10 cellular contexts compared by ENCODE assay signal in the genomic region with DNA sequence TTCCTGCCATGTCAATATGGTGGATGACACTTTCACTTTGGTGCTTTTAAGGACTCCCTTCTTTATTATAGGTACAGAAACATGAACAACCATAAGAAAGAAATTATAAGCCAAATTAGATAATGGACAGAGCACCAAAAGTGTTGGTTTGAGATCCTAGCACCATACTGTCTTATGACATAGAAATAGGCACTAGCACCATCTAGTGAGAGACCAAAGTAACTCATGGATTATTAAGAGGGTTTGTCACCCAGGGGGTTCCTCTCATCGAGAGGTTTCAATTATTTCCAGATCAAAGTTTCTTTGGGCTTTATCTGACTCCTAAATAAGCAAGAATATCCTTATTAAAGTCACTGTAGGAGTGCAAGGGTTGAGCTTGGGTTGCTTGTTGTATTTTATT.
DNase-seq lines count a peak whose midpoint lies in the region; ATAC-seq, FAIRE-seq and TF ChIP-seq lines count a peak whose summit lies in the region.
"Had no signal": no experiment of that assay in that cellular context is flagged by ENCODE, and none has a peak within 500 bp of the region (broad histone marks: within the 10 kb centered on the region; RNA-seq: fewer than 3 reads in every experiment).

No MANE protein-coding gene starts in this region.

- peak; percentile 32 to 36 for TF ChIP-seq RAD21 in liver (IDR thresholded peaks at IDR 0.05)

- ATAC-seq in GM18909 (IDR thresholded peaks at IDR 0.05; ENCODE audit: poor library complexity, unreplicated experiment) (no peak), GM19395 (IDR thresholded peaks at IDR 0.05; ENCODE audit: unreplicated experiment) (no peak), HG02678 (IDR thresholded peaks at IDR 0.05; ENCODE audit: unreplicated experiment) (no peak)

- H3K36me3 ChIP-seq in KMS-11 (ENCODE audit: insufficient read depth) (no peaks in the 10 kb centered on the region), liver (ENCODE audit: control insufficient read depth in 4 of 4, insufficient read depth in 3 of 4, low read depth in 1 of 4, low read length in 3 of 4) (no peaks in the 10 kb centered on the region)

- H3K9me3 ChIP-seq in liver (ENCODE audit: control insufficient read depth in 4 of 4, low read length in 3 of 4), result no peaks in the 10 kb centered on the region

- H3K9ac ChIP-seq in KMS-11 (no peak overlapping the region), liver (ENCODE audit: low read depth in 1 of 2, low read length in 2 of 2) (no peak overlapping the region)
- H3K9ac ChIP-seq: parathyroid adenoma had no signal

- DNase-seq in ELR (ENCODE audit: low read depth) (peak; percentile 36), SW480 (ENCODE audit: low spot score) (peak; percentile 53), GM12892 (ENCODE audit: insufficient read length) (no peak)
- DNase-seq: SHP77 had no signal

- H2AFZ ChIP-seq in KMS-11 (ENCODE audit: low read depth), result no peak overlapping the region
- H2AFZ ChIP-seq: parathyroid adenoma had no signal

- H4K20me1 ChIP-seq in KMS-11 (ENCODE audit: insufficient read depth), result no peaks in the 10 kb centered on the region

- H3K4me3 ChIP-seq in KMS-11 (IDR thresholded peaks at IDR 0.05; ENCODE audit: insufficient read depth, low read depth, low read length), result no peak overlapping the region
- H3K4me3 ChIP-seq in liver (ENCODE audit: low read depth in 1 of 3, low read length in 3 of 3), result no peak overlapping the region

- H3K4me2 ChIP-seq in KMS-11, result no peak overlapping the region

- H3K27ac ChIP-seq in KMS-11 (no peak overlapping the region), liver (ENCODE audit: low read depth in 1 of 2, low read length in 2 of 2) (no peak overlapping the region)
- H3K27ac ChIP-seq: parathyroid adenoma had no signal

- peak; percentile 32 for TF ChIP-seq CTCF in KMS-11 (conservative IDR thresholded peaks at IDR 0.05; ENCODE audit: low read depth, low read length)
- TF ChIP-seq CTCF in liver (IDR thresholded peaks at IDR 0.05; ENCODE audit: low read depth, low read length, missing input control), result no peak

- H3K79me2 ChIP-seq in KMS-11 (ENCODE audit: insufficient read depth, low read depth), result no peaks in the 10 kb centered on the region
- H3K79me2 ChIP-seq: parathyroid adenoma had no signal

- WGBS in liver, result 25% methylated on average over 1 of the region's 1 CpG

- TF ChIP-seq POLR2A in GM12892 (IDR thresholded peaks at IDR 0.05; ENCODE audit: low read depth, low read length), result no peak

- no peaks in the 10 kb centered on the region for H3K27me3 ChIP-seq in KMS-11 (ENCODE audit: insufficient read depth, low read depth)
- H3K27me3 ChIP-seq in liver (ENCODE audit: control insufficient read depth in 4 of 4, insufficient read depth in 4 of 4, low read length in 3 of 4), result peaks cover 0 to 2% (median 0%) of the 10 kb centered on the region in 4 donors

- no peak for FAIRE-seq in GM12892 (lab: Jason Lieb, UNC)

- H3K4me1 ChIP-seq in KMS-11 (ENCODE audit: low read depth, poor library complexity, severe bottlenecking), result no peaks in the 10 kb centered on the region
- H3K4me1 ChIP-seq in liver (ENCODE audit: control insufficient read depth in 4 of 4, insufficient read depth in 4 of 4, low read length in 3 of 4), result no peaks in the 10 kb centered on the region

TF ChIP-seq in liver, 16 proteins besides CTCF, POLR2A, EP300 and RAD21:
- no peak for TF ChIP-seq GABPA (IDR thresholded peaks at IDR 0.05 in 1 of 2, conservative IDR thresholded peaks at IDR 0.05 in 1 of 2)
- TF ChIP-seq, protein P1, sequence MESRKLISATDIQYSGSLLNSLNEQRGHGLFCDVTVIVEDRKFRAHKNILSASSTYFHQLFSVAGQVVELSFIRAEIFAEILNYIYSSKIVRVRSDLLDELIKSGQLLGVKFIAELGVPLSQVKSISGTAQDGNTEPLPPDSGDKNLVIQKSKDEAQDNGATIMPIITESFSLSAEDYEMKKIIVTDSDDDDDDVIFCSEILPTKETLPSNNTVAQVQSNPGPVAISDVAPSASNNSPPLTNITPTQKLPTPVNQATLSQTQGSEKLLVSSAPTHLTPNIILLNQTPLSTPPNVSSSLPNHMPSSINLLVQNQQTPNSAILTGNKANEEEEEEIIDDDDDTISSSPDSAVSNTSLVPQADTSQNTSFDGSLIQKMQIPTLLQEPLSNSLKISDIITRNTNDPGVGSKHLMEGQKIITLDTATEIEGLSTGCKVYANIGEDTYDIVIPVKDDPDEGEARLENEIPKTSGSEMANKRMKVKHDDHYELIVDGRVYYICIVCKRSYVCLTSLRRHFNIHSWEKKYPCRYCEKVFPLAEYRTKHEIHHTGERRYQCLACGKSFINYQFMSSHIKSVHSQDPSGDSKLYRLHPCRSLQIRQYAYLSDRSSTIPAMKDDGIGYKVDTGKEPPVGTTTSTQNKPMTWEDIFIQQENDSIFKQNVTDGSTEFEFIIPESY (IDR thresholded peaks at IDR 0.05), result no peak
- no peak for TF ChIP-seq HNF4G (IDR thresholded peaks at IDR 0.05)
- no peak for TF ChIP-seq FOXA2 (IDR thresholded peaks at IDR 0.05)
- no peak for TF ChIP-seq FOXA1 (IDR thresholded peaks at IDR 0.05)
- TF ChIP-seq EGR1 (IDR thresholded peaks at IDR 0.05; ENCODE audit: low read depth in 2 of 2), result no peak
- TF ChIP-seq TAF1 (conservative IDR thresholded peaks at IDR 0.05), result no peak
- TF ChIP-seq SP1 (IDR thresholded peaks at IDR 0.05), result no peak
- TF ChIP-seq JUND (IDR thresholded peaks at IDR 0.05), result no peak
- TF ChIP-seq YY1 (IDR thresholded peaks at IDR 0.05), result no peak
- TF ChIP-seq HNF4A (conservative IDR thresholded peaks at IDR 0.05), result no peak
- TF ChIP-seq RXRA (IDR thresholded peaks at IDR 0.05), result no peak
- no peak for TF ChIP-seq MAX (IDR thresholded peaks at IDR 0.05)
